In the genomic region with DNA sequence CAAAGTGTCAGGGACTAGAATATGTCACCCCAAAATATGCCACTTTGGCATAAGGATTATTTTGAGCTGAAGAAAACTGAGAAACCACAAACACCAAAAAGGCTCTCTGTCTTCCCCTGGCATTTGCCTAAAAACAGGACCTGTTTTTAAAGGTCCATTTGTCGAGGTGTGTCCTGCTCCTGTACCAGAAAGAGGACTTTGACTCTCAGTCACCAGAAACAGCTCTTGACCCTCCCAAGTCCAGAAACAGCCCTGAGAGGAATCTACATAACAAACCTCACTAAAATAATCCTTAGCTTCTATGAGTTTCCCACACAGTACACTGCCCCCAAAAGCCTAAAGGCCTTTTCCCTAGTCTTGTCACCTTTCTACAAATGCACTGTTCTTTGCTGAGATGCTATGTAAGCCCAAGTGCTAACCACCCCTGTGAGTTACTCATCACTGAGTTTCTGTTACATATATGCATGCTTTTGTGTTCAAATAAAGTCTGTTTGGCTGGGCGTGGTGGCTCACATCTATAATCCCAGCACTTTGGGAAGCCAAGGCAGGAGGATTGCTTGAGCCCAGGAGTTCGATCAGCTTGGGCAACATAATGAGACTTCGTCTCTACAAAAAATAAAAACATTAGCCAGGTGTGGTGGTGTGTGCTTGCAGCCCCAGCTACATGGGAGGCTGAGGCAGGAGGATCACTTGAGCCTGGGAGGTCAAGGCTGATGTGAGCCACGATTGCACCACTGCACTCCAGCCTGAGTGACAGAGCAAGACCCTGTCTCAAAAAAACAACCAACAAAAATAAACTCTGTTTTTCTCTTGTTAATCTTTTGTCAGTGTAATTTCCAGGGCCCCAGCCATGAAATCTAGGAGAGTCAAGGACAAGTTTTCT, we compare ENCODE assay signal across 23 cellular contexts. TPM values are rescaled to one million over a fixed set of nuclear protein-coding genes. Genes with fewer than 3 reads are reported as not detected.
DNase-seq lines count a peak whose midpoint lies in the region; ATAC-seq, FAIRE-seq and TF ChIP-seq lines count a peak whose summit lies in the region.
"Had no signal": no experiment of that assay in that cellular context is flagged by ENCODE, and none has a peak within 500 bp of the region (broad histone marks: within the 10 kb centered on the region; RNA-seq: fewer than 3 reads in every experiment).

No MANE protein-coding gene starts in this region.

- DNase-seq in A549 (ENCODE audit: low read depth in 1 of 2, low spot score in 1 of 2), result no peak
- DNase-seq in PC-3, result no peak
- DNase-seq in keratinocyte (ENCODE audit: low read depth, low spot score), result no peak
- peak; percentile 41 for DNase-seq in osteoblast (ENCODE audit: insufficient read length, low spot score, missing footprints)
- no peak for DNase-seq in midbrain (lab: John Stamatoyannopoulos, UW)
- DNase-seq: BE2C; DMS53; IMR-90; NCI-H1105; NCI-H146; NCI-H2029; NCI-H226; NCI-H510A treated with DMSO at 0.1 percent for 48 hours; NCI-H748 treated with DMSO at 0.1 percent for 48 hours; NK-92 treated with Interleukin-12 subunit alpha and Interleukin-12 subunit beta, amount 100 ng/mL, for 24 hours had no signal

- H3K27me3 ChIP-seq in PC-3 (ENCODE audit: low read length) (no peaks in the 10 kb centered on the region), keratinocyte (ENCODE audit: control insufficient read depth, extremely low read depth, insufficient read depth, low read length) (no peaks in the 10 kb centered on the region), osteoblast (ENCODE audit: insufficient read depth, low read length) (no peaks in the 10 kb centered on the region)
- H3K27me3 ChIP-seq: BE2C, SJSA1 had no signal

- TF ChIP-seq EP300 in A549 (IDR thresholded peaks at IDR 0.05), result no peak

- TF ChIP-seq CTCF in A549 (IDR thresholded peaks at IDR 0.05) (no peak), PC-3 (conservative IDR thresholded peaks at IDR 0.05; ENCODE audit: low read depth, low read length) (no peak), keratinocyte (optimal IDR thresholded peaks at IDR 0.05 in 1 of 3, IDR thresholded peaks at IDR 0.05 in 1 of 3, conservative IDR thresholded peaks at IDR 0.05 in 1 of 3; ENCODE audit: extremely low read depth in 1 of 3, insufficient read depth in 2 of 3, low read length in 3 of 3) (no peak), osteoblast (IDR thresholded peaks at IDR 0.05; ENCODE audit: extremely low read depth, low read depth, low read length) (no peak)

- no peak for TF ChIP-seq POLR2A in A549 (IDR thresholded peaks at IDR 0.05; ENCODE audit: low read length)

- H2AFZ ChIP-seq in PC-3 (ENCODE audit: low read length), result no peak overlapping the region
- no peak overlapping the region for H2AFZ ChIP-seq in keratinocyte (ENCODE audit: control insufficient read depth, low read length)
- H2AFZ ChIP-seq in osteoblast (ENCODE audit: low read length), result no peak overlapping the region

- no peaks in the 10 kb centered on the region for H3F3A ChIP-seq in PC-3 (ENCODE audit: low read length, unreplicated experiment)

- no peak for TF ChIP-seq RAD21 in A549 (conservative IDR thresholded peaks at IDR 0.05 in 1 of 2, IDR thresholded peaks at IDR 0.05 in 1 of 2)

- H3K9me2 ChIP-seq in PC-3 (replicated peaks; ENCODE audit: low read length), result no peaks in the 10 kb centered on the region

- FAIRE-seq in A549 (lab: Jason Lieb, UNC) (no peak), keratinocyte (lab: Jason Lieb, UNC) (no peak)
- FAIRE-seq: D721Med, GM19239, RCC 7860 had no signal

- POLR2A ChIA-PET in A549 (lab: Yijun Ruan, JAX) (no interaction called here), PC-3 (lab: Charles Lee; ENCODE audit: unreplicated experiment) (interaction anchor here (0.7 kb wide), 1 partner anchor 67 kb away, joined by 3 read pairs; no protein-coding TSS in a partner anchor)

- BruUV-seq in PC-3 (replicated peaks; lab: Mats Ljungman, UMichigan), result no TSS peak

- H3K9me3 ChIP-seq in A549 (no peaks in the 10 kb centered on the region), PC-3 (ENCODE audit: low read length) (no peaks in the 10 kb centered on the region), keratinocyte (ENCODE audit: control insufficient read depth, low read depth, low read length) (no peaks in the 10 kb centered on the region), osteoblast (ENCODE audit: low read depth, low read length) (no peaks in the 10 kb centered on the region)
- H3K9me3 ChIP-seq: BE2C, SJSA1 had no signal

- intact Hi-C loops in PC-3 (cut with micrococcal nuclease), result no loop called here

- peaks cover 45% of the 10 kb centered on the region for H3K4me1 ChIP-seq in A549
- peaks cover 12% of the 10 kb centered on the region; the same call in 1 of the 2 replicates for H3K4me1 ChIP-seq in PC-3 (ENCODE audit: insufficient read depth, low read length)
- H3K4me1 ChIP-seq in keratinocyte (ENCODE audit: control insufficient read depth, extremely low read depth, insufficient read depth, low read length), result no peaks in the 10 kb centered on the region
- H3K4me1 ChIP-seq in osteoblast (ENCODE audit: insufficient read depth, low read length), result no peaks in the 10 kb centered on the region
- H3K4me1 ChIP-seq: BE2C had no signal

- CTCF ChIA-PET in A549 (lab: Yijun Ruan, JAX), result interaction anchor here (0.6 to 2.3 kb wide), 6 partner anchors 21 to 148 kb away, joined by 3 to 8 read pairs (median 4); no protein-coding TSS in a partner anchor
- CTCF ChIA-PET in PC-3 (lab: Charles Lee), result no interaction called here

- H3K36me3 ChIP-seq in PC-3 (ENCODE audit: low read depth, low read length), result peaks cover 26% of the 10 kb centered on the region
- H3K36me3 ChIP-seq in keratinocyte (ENCODE audit: control insufficient read depth in 2 of 2, extremely low read depth in 1 of 2, insufficient read depth in 2 of 2, low read length in 2 of 2), result peaks cover 3 to 6% of the 10 kb centered on the region in 2 experiments
- no peaks in the 10 kb centered on the region for H3K36me3 ChIP-seq in osteoblast (ENCODE audit: insufficient read depth, low read length)
- H3K36me3 ChIP-seq: BE2C, SJSA1 had no signal

- H3K4me2 ChIP-seq in A549, result peak overlapping the region; percentile 4; the same call in 1 of the 3 replicates
- no peak overlapping the region for H3K4me2 ChIP-seq in PC-3 (ENCODE audit: low read length)
- no peak overlapping the region for H3K4me2 ChIP-seq in keratinocyte (ENCODE audit: control insufficient read depth, extremely low read depth, insufficient read depth, low read depth, low read length)
- no peak overlapping the region for H3K4me2 ChIP-seq in osteoblast (ENCODE audit: insufficient read depth, low read length)
- H3K4me2 ChIP-seq: KMS-11 had no signal

- dilution Hi-C loops in keratinocyte (cut with MboI; ENCODE audit: extremely low pct_ligation_motif_present, low sequenced_read_pairs), result no loop called here

- peak overlapping the region; percentile 29 to 66; a peak in 5 of 6 replicates for H3K27ac ChIP-seq in A549
- H3K27ac ChIP-seq in PC-3 (ENCODE audit: low read length), result peak overlapping the region; percentile 56
- peak overlapping the region; percentile 20 for H3K27ac ChIP-seq in keratinocyte (ENCODE audit: control insufficient read depth, insufficient read depth, low read length)
- no peak overlapping the region for H3K27ac ChIP-seq in osteoblast (ENCODE audit: low read depth, low read length)
- H3K27ac ChIP-seq: HL-60, KMS-11, SJSA1 had no signal

- ATAC-seq in A549, result no peak
- peak; percentile 57 for ATAC-seq in PC-3
- no peak for ATAC-seq in HG03571 (IDR thresholded peaks at IDR 0.05; ENCODE audit: unreplicated experiment)
- no peak for ATAC-seq in HG02970 (IDR thresholded peaks at IDR 0.05; ENCODE audit: low FRiP score, unreplicated experiment)

- peak overlapping the region; percentile 12 for H3K9ac ChIP-seq in PC-3 (ENCODE audit: low read length)
- no peak overlapping the region for H3K9ac ChIP-seq in keratinocyte (ENCODE audit: control insufficient read depth, extremely low read depth, insufficient read depth, low read length)
- H3K9ac ChIP-seq: KMS-11 had no signal

- H3K4me3 ChIP-seq in A549, result no peak overlapping the region
- no peak overlapping the region for H3K4me3 ChIP-seq in PC-3 (ENCODE audit: low read length)
- no peak overlapping the region for H3K4me3 ChIP-seq in keratinocyte (ENCODE audit: control insufficient read depth in 2 of 3, extremely low read depth in 1 of 3, insufficient read depth in 2 of 3, low read depth in 1 of 3, low read length in 3 of 3)
- no peak overlapping the region for H3K4me3 ChIP-seq in osteoblast (ENCODE audit: insufficient read depth, low read length)
- H3K4me3 ChIP-seq: SJSA1 had no signal

- H4K20me1 ChIP-seq in PC-3 (ENCODE audit: low read length), result no peaks in the 10 kb centered on the region
- H4K20me1 ChIP-seq in keratinocyte (ENCODE audit: control insufficient read depth, extremely low read depth, insufficient read depth, low read length), result no peaks in the 10 kb centered on the region
- no peaks in the 10 kb centered on the region for H4K20me1 ChIP-seq in osteoblast (ENCODE audit: insufficient read depth, low read length)

- 85% methylated on average over 5 of the region's 5 CpGs for WGBS in A549 (ENCODE audit: missing lambda C conversion rate)

- no peaks in the 10 kb centered on the region for H3K9me1 ChIP-seq in keratinocyte (ENCODE audit: control insufficient read depth, extremely low read depth, insufficient read depth, low read length)

- H3K79me2 ChIP-seq in PC-3 (ENCODE audit: low read length) (peaks cover 24% of the 10 kb centered on the region), keratinocyte (ENCODE audit: control insufficient read depth, insufficient read depth, low read length) (peaks cover 8% of the 10 kb centered on the region), osteoblast (ENCODE audit: insufficient read depth, low read length) (no peaks in the 10 kb centered on the region)

TF ChIP-seq in A549, 52 proteins besides CTCF, POLR2A, EP300 and RAD21:
- TF ChIP-seq ZC3H11A (IDR thresholded peaks at IDR 0.05) (no peak), HOXB5 (CRISPR knock-in tag; IDR thresholded peaks at IDR 0.05) (no peak), TFCP2L1 (CRISPR knock-in tag; IDR thresholded peaks at IDR 0.05) (no peak)

RNA-seq across cellular contexts. Expression of gene RPL31, which starts 55.2 kb away (rescaled TPM):
- polyA plus RNA-seq in A549 (2011; rRNA removed) (2,064 and 3,103 TPM in 2 replicates), A549 (2017; fragmentation: RNase III; extraction: RNeasy Plus Mini Kit Qiagen cat#74134 plus additional on column Dnase treatment) (1,803 to 1,931 TPM (median 1,812 TPM) in 3 replicates), keratinocyte (2,355 to 2,795 TPM (median 2,633 TPM) in 3 replicates)
- 1,918 and 2,613 TPM in 2 replicates for polyA plus RNA-seq in A549 (2012; cell fraction: cytosol; rRNA removed)
- polyA plus RNA-seq in A549 (2012; cell fraction: nucleus; rRNA removed), result 404 and 505 TPM in 2 replicates
- polyA minus RNA-seq in A549 (2011; rRNA and poly(A)+ RNA removed), result 256 and 361 TPM in 2 replicates
- total RNA-seq in PC-3 (2014; rRNA removed) (638 and 756 TPM in 2 replicates), osteoblast (760 and 907 TPM in 2 replicates)
- 1,542 TPM for polyA plus RNA-seq in keratinocyte (2011; ENCODE audit: low read depth)
- polyA plus RNA-seq in keratinocyte (2011; cell fraction: cytosol; rRNA removed), result 2,852 and 3,550 TPM in 2 replicates
- polyA plus RNA-seq in keratinocyte (2011; cell fraction: nucleus; rRNA removed), result 665 and 766 TPM in 2 replicates
- polyA plus RNA-seq in keratinocyte (2012; ENCODE audit: low replicate concordance), result 3,095 and 5,587 TPM in 2 replicates
- 318 to 496 TPM (median 358 TPM) in 3 replicates for polyA minus RNA-seq in keratinocyte
- 391 TPM for polyA minus RNA-seq in keratinocyte (2011; cell fraction: cytosol; rRNA and poly(A)+ RNA removed)
- 50.4 and 116 TPM in 2 replicates for polyA minus RNA-seq in keratinocyte (2011; cell fraction: nucleus; rRNA and poly(A)+ RNA removed)
